30 cellular contexts compared by ENCODE assay signal in genomic region chr13:21116141-21116540, GRCh38.
"Had no signal": no experiment of that assay in that cellular context is flagged by ENCODE, and none has a peak within 500 bp of the region (broad histone marks: within the 10 kb centered on the region; RNA-seq: fewer than 3 reads in every experiment).

No MANE protein-coding gene starts in this region.

- H3K4me1 Mint-ChIP-seq: activated CD4-positive, alpha-beta T cell treated with anti-CD3 and anti-CD28 coated beads for 36 hours; activated naive CD4-positive, alpha-beta T cell treated with anti-CD3 and anti-CD28 coated beads, Interleukin-2, amount 10 ng/mL, durations not matched to agents 7 days and 5 days; activated naive CD8-positive, alpha-beta T cell treated with anti-CD3 and anti-CD28 coated beads, Interleukin-2, amount 10 ng/mL, durations not matched to agents 7 days and 5 days; activated T-helper 17 cell treated with anti-CD3 and anti-CD28 coated beads, Interleukin-2, amount 50 U/mL, for 72 hours had no signal

- H3K9me3 ChIP-seq: ascending aorta, breast epithelium had no signal

- H3K27ac ChIP-seq: ascending aorta, breast epithelium, cardiac muscle cell, coronary artery, dorsolateral prefrontal cortex had no signal

- H3K4me3 Mint-ChIP-seq: activated CD4-positive, alpha-beta T cell treated with anti-CD3 and anti-CD28 coated beads for 36 hours; activated CD8-positive, alpha-beta T cell treated with anti-CD3 and anti-CD28 coated beads for 36 hours; activated naive CD4-positive, alpha-beta T cell treated with anti-CD3 and anti-CD28 coated beads, Interleukin-2, amount 10 ng/mL, durations not matched to agents 7 days and 5 days; activated naive CD8-positive, alpha-beta T cell treated with anti-CD3 and anti-CD28 coated beads, Interleukin-2, amount 10 ng/mL, durations not matched to agents 7 days and 5 days; activated T-cell treated with anti-CD3 and anti-CD28 coated beads, Interleukin-2, amount 50 U/mL, for 4 hours; activated T-helper 17 cell treated with anti-CD3 and anti-CD28 coated beads, Interleukin-2, amount 50 U/mL, for 72 hours; brain; dendritic cell treated with granulocyte-macrophage colony-stimulating factor and Interleukin-4, amounts not matched to agents 40 ng/mL and 50 ng/mL, for 4 days; endodermal cell had no signal

- FAIRE-seq: frontal cortex had no signal

- H3K27ac Mint-ChIP-seq: activated CD4-positive, alpha-beta T cell treated with anti-CD3 and anti-CD28 coated beads for 36 hours; activated CD8-positive, alpha-beta T cell treated with anti-CD3 and anti-CD28 coated beads for 36 hours; activated naive CD4-positive, alpha-beta T cell treated with anti-CD3 and anti-CD28 coated beads, Interleukin-2, amount 10 ng/mL, durations not matched to agents 7 days and 5 days; activated naive CD4-positive, alpha-beta T cell treated with anti-CD3 and anti-CD28 coated beads, Interleukin-2, amount 50 U/mL, for 72 hours; activated naive CD8-positive, alpha-beta T cell treated with anti-CD3 and anti-CD28 coated beads, Interleukin-2, amount 10 ng/mL, durations not matched to agents 7 days and 5 days; activated T-helper 17 cell treated with anti-CD3 and anti-CD28 coated beads, Interleukin-2, amount 50 U/mL, for 72 hours; brain; dendritic cell treated with granulocyte-macrophage colony-stimulating factor and Interleukin-4, amounts not matched to agents 40 ng/mL and 50 ng/mL, for 4 days; endodermal cell had no signal

- DNase-seq: activated CD4-positive, alpha-beta T cell treated with anti-CD3 and anti-CD28 coated beads for 36 hours; activated CD4-positive, alpha-beta T cell treated with anti-CD3 and anti-CD28 coated beads, Interleukin-2, amount 50 U/mL, for 1 hour; activated CD4-positive, alpha-beta T cell treated with anti-CD3 and anti-CD28 coated beads, Interleukin-2, amount 50 U/mL, for 48 hours; activated CD4-positive, CD25-positive, alpha-beta regulatory T cell; activated CD4-positive, CD25-positive, alpha-beta regulatory T cell treated with anti-CD3 and anti-CD28 coated beads, Interleukin-2, amount 50 U/mL, for 72 hours; activated CD8-positive, alpha-beta memory T cell treated with anti-CD3 and anti-CD28 coated beads for 24 hours; activated CD8-positive, alpha-beta T cell treated with anti-CD3 and anti-CD28 coated beads for 36 hours; activated gamma-delta T cell; activated naive CD4-positive, alpha-beta T cell; activated naive CD4-positive, alpha-beta T cell treated with anti-CD3 and anti-CD28 coated beads, Interleukin-2, amount 10 ng/mL, durations not matched to agents 7 days and 5 days; activated naive CD8-positive, alpha-beta T cell treated with anti-CD3 and anti-CD28 coated beads, Interleukin-2, amount 10 ng/mL, durations not matched to agents 7 days and 5 days; activated T-cell treated with anti-CD3 and anti-CD28 coated beads, Interleukin-2, amount 50 U/mL, for 4 hours; central memory CD4-positive, alpha-beta T cell; cerebellar nuclear complex; dorsolateral prefrontal cortex; effector memory CD4-positive, alpha-beta T cell; endodermal cell; foreskin fibroblast; head of caudate nucleus; T-helper 2 cell had no signal

- H3K4me1 ChIP-seq: ascending aorta, breast epithelium had no signal

- ATAC-seq: activated CD4-positive, alpha-beta T cell treated with anti-CD3 and anti-CD28 coated beads for 36 hours; activated CD8-positive, alpha-beta T cell treated with anti-CD3 and anti-CD28 coated beads for 36 hours; activated naive CD4-positive, alpha-beta T cell treated with anti-CD3 and anti-CD28 coated beads, Interleukin-2, amount 50 U/mL, for 72 hours; activated T-cell treated with anti-CD3 and anti-CD28 coated beads, Interleukin-2, amount 50 U/mL, for 4 hours; activated T-helper 17 cell treated with anti-CD3 and anti-CD28 coated beads, Interleukin-2, amount 50 U/mL, for 72 hours; esophagus mucosa had no signal

- H3K27me3 ChIP-seq: ascending aorta, breast epithelium, cardiac muscle cell, dorsolateral prefrontal cortex had no signal

- H3K9me3 Mint-ChIP-seq: activated CD8-positive, alpha-beta T cell treated with anti-CD3 and anti-CD28 coated beads for 36 hours; activated naive CD4-positive, alpha-beta T cell treated with anti-CD3 and anti-CD28 coated beads, Interleukin-2, amount 10 ng/mL, durations not matched to agents 7 days and 5 days; activated naive CD4-positive, alpha-beta T cell treated with anti-CD3 and anti-CD28 coated beads, Interleukin-2, amount 50 U/mL, for 72 hours; activated naive CD8-positive, alpha-beta T cell treated with anti-CD3 and anti-CD28 coated beads, Interleukin-2, amount 10 ng/mL, durations not matched to agents 7 days and 5 days; activated T-cell treated with anti-CD3 and anti-CD28 coated beads, Interleukin-2, amount 50 U/mL, for 4 hours; activated T-helper 17 cell treated with anti-CD3 and anti-CD28 coated beads, Interleukin-2, amount 50 U/mL, for 72 hours; dendritic cell treated with granulocyte-macrophage colony-stimulating factor and Interleukin-4, amounts not matched to agents 40 ng/mL and 50 ng/mL, for 4 days had no signal

- H3K4me3 ChIP-seq: ascending aorta, breast epithelium, cardiac muscle cell, coronary artery, dorsolateral prefrontal cortex had no signal

- H3K36me3 Mint-ChIP-seq: activated naive CD4-positive, alpha-beta T cell treated with anti-CD3 and anti-CD28 coated beads, Interleukin-2, amount 10 ng/mL, durations not matched to agents 7 days and 5 days; activated naive CD4-positive, alpha-beta T cell treated with anti-CD3 and anti-CD28 coated beads, Interleukin-2, amount 50 U/mL, for 72 hours; activated naive CD8-positive, alpha-beta T cell treated with anti-CD3 and anti-CD28 coated beads, Interleukin-2, amount 10 ng/mL, durations not matched to agents 7 days and 5 days; brain had no signal

- H3K36me3 ChIP-seq: ascending aorta, breast epithelium, cardiac muscle cell had no signal

- H3K27me3 Mint-ChIP-seq: activated CD4-positive, alpha-beta T cell treated with anti-CD3 and anti-CD28 coated beads for 36 hours; activated CD8-positive, alpha-beta T cell treated with anti-CD3 and anti-CD28 coated beads for 36 hours; activated naive CD4-positive, alpha-beta T cell treated with anti-CD3 and anti-CD28 coated beads, Interleukin-2, amount 10 ng/mL, durations not matched to agents 7 days and 5 days; activated naive CD8-positive, alpha-beta T cell treated with anti-CD3 and anti-CD28 coated beads, Interleukin-2, amount 10 ng/mL, durations not matched to agents 7 days and 5 days; activated T-helper 17 cell treated with anti-CD3 and anti-CD28 coated beads, Interleukin-2, amount 50 U/mL, for 72 hours had no signal
